ENCODE assay signal across 8 cellular contexts in genomic region chr15:68930268-68931022, GRCh38. TPM values are rescaled to one million over a fixed set of nuclear protein-coding genes. Genes with fewer than 3 reads are reported as not detected.
A peak's percentile ranks its signal among the peaks of the same experiment; 100 is the strongest.
DNase-seq lines count a peak whose midpoint lies in the region; ATAC-seq and TF ChIP-seq lines count a peak whose summit lies in the region.

Gene SPESP1, plus strand, starts transcription at chr15:68930525. Its CDS starts 129 bp downstream, at chr15:68930654.

- no peaks in the 10 kb centered on the region for H3K36me3 ChIP-seq in mesenchymal stem cell (ENCODE audit: control insufficient read depth in 1 of 2, insufficient read depth in 2 of 2, low read depth in 1 of 2, low read length in 2 of 2)

- H3K79me1 ChIP-seq in mesenchymal stem cell (replicated peaks; ENCODE audit: low read length, poor library complexity, severe bottlenecking): no peaks in the 10 kb centered on the region

- H3K18ac ChIP-seq in mesenchymal stem cell (ENCODE audit: low read depth in 1 of 2, low read length in 2 of 2): no peak within 1 kb of the TSS

- no peak within 1 kb of the TSS for H4K91ac ChIP-seq in mesenchymal stem cell (ENCODE audit: low read length)

- no peak within 1 kb of the TSS for H3K14ac ChIP-seq in mesenchymal stem cell (ENCODE audit: low read length in 2 of 2)

- no peak within 1 kb of the TSS for H3K23ac ChIP-seq in mesenchymal stem cell (ENCODE audit: low read length in 2 of 2)

- H3K27me3 ChIP-seq in mesenchymal stem cell (ENCODE audit: control insufficient read depth in 1 of 2, insufficient read depth in 1 of 2, low read length in 2 of 2): peaks cover 0 to 9% of the 10 kb centered on the region in 2 experiments

- DNase-seq in AG09319 (ENCODE audit: extremely low read depth, low read depth) (peak; percentile 0), cerebellar cortex (ENCODE audit: low spot score) (peak; percentile 13), mesenchymal stem cell (no peak)
- DNase-seq in stimulated activated CD8-positive, alpha-beta memory T cell treated with anti-CD3 and anti-CD28 coated beads, Interleukin-7, amount 100 ng/mL, for 24 hours (ENCODE audit: low read depth): peak; percentile 12

- H2BK12ac ChIP-seq in mesenchymal stem cell (ENCODE audit: low read length in 2 of 2): no peak within 1 kb of the TSS

- no peaks in the 10 kb centered on the region for H3K4me1 ChIP-seq in mesenchymal stem cell (ENCODE audit: control insufficient read depth, insufficient read depth, low read depth, low read length)

- H4K8ac ChIP-seq in mesenchymal stem cell (ENCODE audit: low read length): no peak within 1 kb of the TSS

- H3K4me3 ChIP-seq in WI38 (ENCODE audit: low read depth, low read length): peak within 1 kb of the TSS; percentile 73
- peak within 1 kb of the TSS in 1 of 2 experiments; percentile 74 for H3K4me3 ChIP-seq in mesenchymal stem cell (ENCODE audit: insufficient read depth in 1 of 2, low read depth in 1 of 2, low read length in 2 of 2)

- no peak within 1 kb of the TSS for H2AK5ac ChIP-seq in mesenchymal stem cell (ENCODE audit: low read length, severe bottlenecking)

- ATAC-seq in GM21528 (IDR thresholded peaks at IDR 0.05; ENCODE audit: low FRiP score, unreplicated experiment) (no peak), HG03520 (IDR thresholded peaks at IDR 0.05; ENCODE audit: unreplicated experiment) (no peak), GM21526 (IDR thresholded peaks at IDR 0.05; ENCODE audit: low FRiP score, unreplicated experiment) (no peak)

- WGBS in mesenchymal stem cell: 95% methylated on average over 68 of the region's 72 CpGs

- H3K27ac ChIP-seq in mesenchymal stem cell (ENCODE audit: low read length, poor library complexity, severe bottlenecking): no peak within 1 kb of the TSS

- no peak for TF ChIP-seq CTCF in AG09319 (IDR thresholded peaks at IDR 0.05; ENCODE audit: low read depth, low read length)
- no peak for TF ChIP-seq CTCF in WI38 (IDR thresholded peaks at IDR 0.05; ENCODE audit: low read depth, low read length)

- H2BK5ac ChIP-seq in mesenchymal stem cell (ENCODE audit: low read depth, low read length, poor library complexity, severe bottlenecking): no peak within 1 kb of the TSS

- no peak within 1 kb of the TSS for H3K4me2 ChIP-seq in mesenchymal stem cell (ENCODE audit: low read length, poor library complexity, severe bottlenecking)

- no peak within 1 kb of the TSS for H2AFZ ChIP-seq in mesenchymal stem cell (ENCODE audit: low read depth, low read length)

- H3K9ac ChIP-seq in mesenchymal stem cell (ENCODE audit: low read length): peak within 1 kb of the TSS; percentile 72

- H2BK120ac ChIP-seq in mesenchymal stem cell (ENCODE audit: low read depth, low read length): no peak within 1 kb of the TSS

- no peaks in the 10 kb centered on the region for H3K9me3 ChIP-seq in mesenchymal stem cell (ENCODE audit: control insufficient read depth, low read length)

- H3K4ac ChIP-seq in mesenchymal stem cell (ENCODE audit: low read depth in 1 of 2, low read length in 2 of 2): no peak within 1 kb of the TSS

- H2BK15ac ChIP-seq in mesenchymal stem cell (ENCODE audit: low read depth, poor library complexity, severe bottlenecking): no peak within 1 kb of the TSS

RNA-seq across cellular contexts. Expression of gene SPESP1, which starts in this region (rescaled TPM):
- not detected for polyA plus RNA-seq in mesenchymal stem cell (2013, experiment 1 of 2)
- not detected for polyA plus RNA-seq in mesenchymal stem cell (2013, experiment 2 of 2)
